Comparison of ENCODE assay signal across 1 cellular context in genomic region chr1:161085165-161085564, GRCh38.
TF ChIP-seq lines count a peak whose summit lies in the region.

No MANE protein-coding gene starts in this region.

TF ChIP-seq in GM23338, 12 proteins besides CTCF, POLR2A, EP300 and RAD21 (continued from another document):
- no peak for TF ChIP-seq ZNF462 (CRISPR knock-in tag; IDR thresholded peaks at IDR 0.05)
- no peak for TF ChIP-seq CREB1 (CRISPR knock-in tag; IDR thresholded peaks at IDR 0.05; ENCODE audit: low read depth)
- no peak for TF ChIP-seq STAT1 (IDR thresholded peaks at IDR 0.05; ENCODE audit: unreplicated experiment)
- TF ChIP-seq REST (IDR thresholded peaks at IDR 0.05; ENCODE audit: unreplicated experiment), result no peak
- TF ChIP-seq EZH2phosphoT487 (IDR thresholded peaks at IDR 0.05; ENCODE audit: unreplicated experiment), result no peak
- no peak for TF ChIP-seq EZH2 (IDR thresholded peaks at IDR 0.05; ENCODE audit: low read depth, unreplicated experiment)
- no peak for TF ChIP-seq ZNF331 (CRISPR knock-in tag; IDR thresholded peaks at IDR 0.05; ENCODE audit: low read depth)
- TF ChIP-seq ETS1 (IDR thresholded peaks at IDR 0.05), result no peak
